In the genomic region with DNA sequence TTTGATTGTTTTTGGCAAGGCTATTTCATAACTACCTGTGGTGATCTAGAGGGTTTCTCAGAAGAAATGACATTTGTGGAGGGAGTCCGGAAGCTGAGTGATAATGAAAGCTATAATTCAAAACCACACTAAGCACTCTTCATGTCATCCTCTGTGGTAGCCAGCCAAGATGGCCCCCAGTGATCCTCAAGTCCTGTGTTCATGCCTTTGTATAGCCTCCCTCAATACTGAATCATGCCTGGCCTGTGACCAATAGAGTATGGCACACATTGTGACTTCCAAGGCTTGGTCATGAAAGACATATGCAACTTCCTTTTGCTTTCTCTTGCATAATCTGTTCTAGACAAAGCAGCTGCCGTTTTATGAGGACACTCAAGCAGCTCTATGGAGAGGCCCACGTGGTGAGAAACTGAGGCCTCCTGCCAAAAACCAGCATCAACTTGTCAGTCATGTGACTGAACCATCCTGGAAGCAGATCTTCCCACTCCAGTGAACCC, we compare ENCODE assay signal across 8 cellular contexts. TPM values are rescaled to one million over a fixed set of nuclear protein-coding genes. Genes with fewer than 3 reads are reported as not detected.
DNase-seq lines count a peak whose midpoint lies in the region; ATAC-seq, FAIRE-seq and TF ChIP-seq lines count a peak whose summit lies in the region.

No MANE protein-coding gene starts in this region.

- H3K9me3 ChIP-seq in esophagus squamous epithelium (no peaks in the 10 kb centered on the region), small intestine (ENCODE audit: control insufficient read depth, low read depth) (no peaks in the 10 kb centered on the region)

- H3K27ac ChIP-seq in esophagus squamous epithelium: peak overlapping the region in 3 of 4 donors; percentile 32 to 76 (median 69)
- peak overlapping the region; percentile 2 to 39 for H3K27ac ChIP-seq in small intestine (ENCODE audit: low read depth in 1 of 2, low read length in 1 of 2)

- H3K27me3 ChIP-seq in esophagus squamous epithelium (no peaks in the 10 kb centered on the region), small intestine (ENCODE audit: control insufficient read depth in 2 of 2, insufficient read depth in 2 of 2, low read length in 2 of 2) (no peaks in the 10 kb centered on the region)

- H3K36me3 ChIP-seq in esophagus squamous epithelium: no peaks in the 10 kb centered on the region
- no peaks in the 10 kb centered on the region for H3K36me3 ChIP-seq in small intestine (ENCODE audit: control insufficient read depth in 2 of 2, insufficient read depth in 2 of 2, low read length in 2 of 2)

- WGBS in esophagus squamous epithelium, 2 donors: 17 to 25% methylated on average over 2 to 3 of the region's 3 CpGs
- 26 to 35% (median 34%) methylated on average over 3 of the region's 3 CpGs for WGBS in small intestine, 3 donors

- intact Hi-C loops in esophagus squamous epithelium (cut with DNase I): no loop called here

- peak; percentile 87 for ATAC-seq in GM19468 (IDR thresholded peaks at IDR 0.05; ENCODE audit: extremely low read depth, unreplicated experiment)
- peak; percentile 81 for ATAC-seq in HG03469 (IDR thresholded peaks at IDR 0.05; ENCODE audit: unreplicated experiment)

- peaks cover 0 to 18% (median 5%) of the 10 kb centered on the region in 3 donors for H3K4me1 ChIP-seq in esophagus squamous epithelium
- peaks cover 0 to 3% of the 10 kb centered on the region in 2 donors for H3K4me1 ChIP-seq in small intestine (ENCODE audit: control insufficient read depth in 2 of 2, insufficient read depth in 1 of 2, low read depth in 1 of 2, low read length in 1 of 2)

- no peak overlapping the region for H3K4me3 ChIP-seq in esophagus squamous epithelium
- H3K4me3 ChIP-seq in small intestine (ENCODE audit: low read depth in 1 of 2, low read length in 2 of 2): no peak overlapping the region

- DNase-seq in ELR (ENCODE audit: low read depth) (peak; percentile 29), SKM-1 (lab: John Stamatoyannopoulos, UW; ENCODE audit: unreplicated experiment) (peak; percentile 34), esophagus squamous epithelium (lab: John Stamatoyannopoulos, UW) (no peak), small intestine (peak; percentile 47), cerebellar cortex (ENCODE audit: low spot score) (no peak), epidermal melanocyte (ENCODE audit: insufficient read length, low spot score) (no peak)

- TF ChIP-seq CTCF in esophagus squamous epithelium (IDR thresholded peaks at IDR 0.05): no peak

- TF ChIP-seq POLR2A in esophagus squamous epithelium (IDR thresholded peaks at IDR 0.05): no peak

- FAIRE-seq in small intestine (lab: Jason Lieb, UNC): no peak

RNA-seq across cellular contexts. Expression of gene DNAAF9, which starts 12.8 kb away (rescaled TPM):
- total RNA-seq in esophagus squamous epithelium: 10 to 100 TPM in 1 of 4 donors, 1 to 10 TPM in 3; 6.9 to 14.5 (median 8.9) TPM
- 1 to 10 TPM; 1.4 to 5.1 (median 2.0) TPM for polyA plus RNA-seq in small intestine

RNA-seq across cellular contexts. Expression of gene ATRN, which starts 50.6 kb away (rescaled TPM):
- total RNA-seq in esophagus squamous epithelium: 10 to 100 TPM; 15.4 to 23.1 (median 21.4) TPM
- 10 to 100 TPM; 11.4 to 24.8 (median 13.8) TPM for polyA plus RNA-seq in small intestine

Comparison
In these comparisons a context has a peak if more than half of its experiments do, and no peak if none do; other contexts are left out.
1. DNase-seq: peak in ELR (single experiment), SKM-1 (single experiment) and small intestine (single experiment); none in esophagus squamous epithelium (single experiment), cerebellar cortex (single experiment) and epidermal melanocyte (single experiment).